Comparison of ENCODE assay signal across 1 cellular context in genomic region chr4:112230879-112231778, GRCh38.
TF ChIP-seq lines count a peak whose summit lies in the region.

No MANE protein-coding gene starts in this region.

TF ChIP-seq in HepG2, 621 proteins besides CTCF, POLR2A, EP300 and RAD21 (continued from another document and continues in another):
- TF ChIP-seq ZNF142 (CRISPR knock-in tag; IDR thresholded peaks at IDR 0.05) (no peak), ZC3H13 (CRISPR knock-in tag; IDR thresholded peaks at IDR 0.05) (peak; percentile 20), NAIF1 (CRISPR knock-in tag; IDR thresholded peaks at IDR 0.05; ENCODE audit: borderline replicate concordance) (no peak; the same call in 1 of the 2 replicates), ZIK1 (CRISPR knock-in tag; IDR thresholded peaks at IDR 0.05; ENCODE audit: borderline replicate concordance, low read depth) (no peak; the same call in 1 of the 2 replicates), ZNF274 (CRISPR knock-in tag; IDR thresholded peaks at IDR 0.05) (no peak), ZNF224 (CRISPR knock-in tag; IDR thresholded peaks at IDR 0.05) (no peak; the same call in 1 of the 2 replicates), ZNF773 (CRISPR knock-in tag; IDR thresholded peaks at IDR 0.05; ENCODE audit: borderline replicate concordance) (no peak), ZNF747 (CRISPR knock-in tag; IDR thresholded peaks at IDR 0.05; ENCODE audit: borderline replicate concordance) (no peak), ZC3H4 (CRISPR knock-in tag; IDR thresholded peaks at IDR 0.05; ENCODE audit: borderline replicate concordance) (no peak; the same call in 1 of the 2 replicates), ZNF703 (CRISPR knock-in tag; IDR thresholded peaks at IDR 0.05; ENCODE audit: borderline replicate concordance) (peak; percentile 85; the same call in 1 of the 2 replicates), ZNF850 (CRISPR knock-in tag; conservative IDR thresholded peaks at IDR 0.05) (0 out of 2 replicates have a peak, but pooled peaks have one; percentile 12), ZBTB20 (CRISPR knock-in tag; IDR thresholded peaks at IDR 0.05; ENCODE audit: borderline replicate concordance, low read depth) (peak; percentile 87), MYC (CRISPR knock-in tag; IDR thresholded peaks at IDR 0.05; ENCODE audit: borderline replicate concordance) (peak; percentile 72; the same call in 1 of the 2 replicates), RARA (CRISPR knock-in tag; IDR thresholded peaks at IDR 0.05) (peak; percentile 65), REPIN1 (CRISPR knock-in tag; IDR thresholded peaks at IDR 0.05; ENCODE audit: borderline replicate concordance, low read depth) (0 out of 2 replicates have a peak, but pooled peaks have one; percentile 20), FOXM1 (CRISPR knock-in tag; IDR thresholded peaks at IDR 0.05) (no peak), TCF7L2 (IDR thresholded peaks at IDR 0.05; ENCODE audit: low read depth, low read length) (no peak), ZNF674 (CRISPR knock-in tag; IDR thresholded peaks at IDR 0.05; ENCODE audit: low read depth) (no peak), ZNF644 (CRISPR knock-in tag; IDR thresholded peaks at IDR 0.05; ENCODE audit: low read depth) (no peak; the same call in 1 of the 2 replicates), HMGXB3 (CRISPR knock-in tag; IDR thresholded peaks at IDR 0.05; ENCODE audit: borderline replicate concordance) (peak; percentile 63; the same call in 1 of the 2 replicates), NFAT5 (CRISPR knock-in tag; IDR thresholded peaks at IDR 0.05) (no peak), ZNF17 (CRISPR knock-in tag; IDR thresholded peaks at IDR 0.05) (no peak), ZNF749 (CRISPR knock-in tag; IDR thresholded peaks at IDR 0.05; ENCODE audit: borderline replicate concordance) (0 out of 2 replicates have a peak, but pooled peaks have one; percentile 12), IKZF5 (CRISPR knock-in tag; IDR thresholded peaks at IDR 0.05) (peak; percentile 72), ZNF10 (CRISPR knock-in tag; IDR thresholded peaks at IDR 0.05; ENCODE audit: borderline replicate concordance, low read depth) (no peak), HOXA9 (CRISPR knock-in tag; IDR thresholded peaks at IDR 0.05; ENCODE audit: borderline replicate concordance) (no peak; the same call in 1 of the 2 replicates), BRF2 (CRISPR knock-in tag; IDR thresholded peaks at IDR 0.05) (no peak), IRF2 (CRISPR knock-in tag; IDR thresholded peaks at IDR 0.05) (peak; percentile 52), CREBL2 (CRISPR knock-in tag; IDR thresholded peaks at IDR 0.05; ENCODE audit: borderline replicate concordance) (0 out of 2 replicates have a peak, but pooled peaks have one; percentile 45), ZNF737 (CRISPR knock-in tag; IDR thresholded peaks at IDR 0.05; ENCODE audit: borderline replicate concordance) (no peak), ATF1 (CRISPR knock-in tag; IDR thresholded peaks at IDR 0.05) (peak; percentile 80), ZBED4 (CRISPR knock-in tag; IDR thresholded peaks at IDR 0.05; ENCODE audit: borderline replicate concordance) (no peak; the same call in 1 of the 2 replicates), DBP (CRISPR knock-in tag; IDR thresholded peaks at IDR 0.05; ENCODE audit: not compliant biosample characterization) (no peak), ZNF326 (CRISPR knock-in tag; IDR thresholded peaks at IDR 0.05; ENCODE audit: borderline replicate concordance) (no peak)
